In genomic region chr13:51772781-51773180, GRCh38 we compare ENCODE assay signal across 27 cellular contexts.
"Had no signal": no experiment of that assay in that cellular context is flagged by ENCODE, and none has a peak within 500 bp of the region (broad histone marks: within the 10 kb centered on the region; RNA-seq: fewer than 3 reads in every experiment).

No MANE protein-coding gene starts in this region.

- H3K36me3 Mint-ChIP-seq: activated naive CD4-positive, alpha-beta T cell treated with anti-CD3 and anti-CD28 coated beads, Interleukin-2, amount 50 U/mL, for 24 hours had no signal

- H3K9me3 Mint-ChIP-seq: activated naive CD4-positive, alpha-beta T cell treated with anti-CD3 and anti-CD28 coated beads, Interleukin-2, amount 50 U/mL, for 24 hours; activated naive CD8-positive, alpha-beta T cell treated with anti-CD3 and anti-CD28 coated beads, Interleukin-2, amount 50 U/mL, for 24 hours; activated T-cell treated with anti-CD3 and anti-CD28 coated beads, Interleukin-2, amount 50 U/mL, for 24 hours; naive thymus-derived CD4-positive, alpha-beta T cell; T-helper 1 cell treated with Interleukin-12 subunit alpha and Interleukin-12 subunit beta and Interleukin-4 antibody, amounts not matched to agents 30 μg/mL and 1 μg/mL, for 36 hours had no signal

- H3K4me3 Mint-ChIP-seq: activated naive CD4-positive, alpha-beta T cell treated with anti-CD3 and anti-CD28 coated beads, Interleukin-2, amount 50 U/mL, for 24 hours; activated naive CD8-positive, alpha-beta T cell treated with anti-CD3 and anti-CD28 coated beads, Interleukin-2, amount 50 U/mL, for 24 hours; activated T-cell treated with anti-CD3 and anti-CD28 coated beads, Interleukin-2, amount 50 U/mL, for 24 hours; naive thymus-derived CD4-positive, alpha-beta T cell; T-helper 1 cell treated with Interleukin-12 subunit alpha and Interleukin-12 subunit beta and Interleukin-4 antibody, amounts not matched to agents 30 μg/mL and 1 μg/mL, for 36 hours had no signal

- H3K4me1 Mint-ChIP-seq: activated naive CD4-positive, alpha-beta T cell treated with anti-CD3 and anti-CD28 coated beads, Interleukin-2, amount 50 U/mL, for 24 hours; activated naive CD8-positive, alpha-beta T cell treated with anti-CD3 and anti-CD28 coated beads, Interleukin-2, amount 50 U/mL, for 24 hours had no signal

- H3K4me3 ChIP-seq: colonic mucosa, hepatocyte, left ventricle myocardium inferior, psoas muscle, spleen, testis, transverse colon had no signal

- H3K9ac ChIP-seq: parathyroid adenoma had no signal

- H3K79me2 ChIP-seq: hepatocyte, parathyroid adenoma had no signal

- H3K36me3 ChIP-seq: colonic mucosa, transverse colon, WERI-Rb-1 had no signal

- H3K27me3 ChIP-seq: colonic mucosa, hepatocyte, spleen, testis, transverse colon had no signal

- H3K27ac Mint-ChIP-seq: activated naive CD4-positive, alpha-beta T cell treated with anti-CD3 and anti-CD28 coated beads, Interleukin-2, amount 50 U/mL, for 24 hours; activated naive CD8-positive, alpha-beta T cell treated with anti-CD3 and anti-CD28 coated beads, Interleukin-2, amount 50 U/mL, for 24 hours; naive thymus-derived CD4-positive, alpha-beta T cell; T-helper 1 cell treated with Interleukin-12 subunit alpha and Interleukin-12 subunit beta and Interleukin-4 antibody, amounts not matched to agents 30 μg/mL and 1 μg/mL, for 36 hours had no signal

- H3K4me2 ChIP-seq: hepatocyte had no signal

- H3K9me3 ChIP-seq: colonic mucosa, left ventricle myocardium inferior, psoas muscle, spleen, testis, transverse colon had no signal

- H3K4me1 ChIP-seq: colonic mucosa, parathyroid adenoma, psoas muscle had no signal

- ATAC-seq: activated CD4-positive, CD25-positive, alpha-beta regulatory T cell treated with anti-CD3 and anti-CD28 coated beads, Interleukin-2, amount 50 U/mL, for 24 hours; activated naive CD8-positive, alpha-beta T cell treated with anti-CD3 and anti-CD28 coated beads, Interleukin-2, amount 50 U/mL, for 24 hours; naive thymus-derived CD4-positive, alpha-beta T cell; psoas muscle; right cardiac atrium; stimulated activated naive CD8-positive, alpha-beta T cell treated with anti-CD3 and anti-CD28 coated beads, Interleukin-15, Interleukin-2, amounts not matched to agents 100 U/mL and 50 U/mL, for 24 hours had no signal

- H3K27ac ChIP-seq: colonic mucosa, hepatocyte, psoas muscle, spleen, transverse colon, WERI-Rb-1 had no signal

- H2AFZ ChIP-seq: hepatocyte, parathyroid adenoma had no signal

- DNase-seq: activated CD4-positive, alpha-beta T cell treated with anti-CD3 and anti-CD28 coated beads for 48 hours; activated CD4-positive, alpha-beta T cell treated with anti-CD3 and anti-CD28 coated beads, Interleukin-2, amount 50 U/mL, for 48 hours; activated CD8-positive, alpha-beta memory T cell treated with anti-CD3 and anti-CD28 coated beads, Interleukin-2, amount 50 U/mL, for 48 hours; activated gamma-delta T cell treated with Interleukin-2 at 50 U/mL for 16 hours; activated naive CD8-positive, alpha-beta T cell treated with anti-CD3 and anti-CD28 coated beads, Interleukin-2, amount 50 U/mL, for 24 hours; activated T-cell treated with anti-CD3 and anti-CD28 coated beads, Interleukin-2, amount 50 U/mL, for 24 hours; colonic mucosa; effector CD8-positive, alpha-beta T cell; glutamatergic neuron; islet precursor cell; left ventricle myocardium inferior; midbrain; naive thymus-derived CD4-positive, alpha-beta T cell; spleen; stimulated activated naive CD8-positive, alpha-beta T cell treated with anti-CD3 and anti-CD28 coated beads, Interleukin-15, Interleukin-2, amounts not matched to agents 100 U/mL and 50 U/mL, for 24 hours; SW 1271; T-helper 9 cell; testis; transverse colon; WERI-Rb-1 had no signal

- H3K27me3 Mint-ChIP-seq: activated naive CD4-positive, alpha-beta T cell treated with anti-CD3 and anti-CD28 coated beads, Interleukin-2, amount 50 U/mL, for 24 hours; activated naive CD8-positive, alpha-beta T cell treated with anti-CD3 and anti-CD28 coated beads, Interleukin-2, amount 50 U/mL, for 24 hours; activated T-cell treated with anti-CD3 and anti-CD28 coated beads, Interleukin-2, amount 50 U/mL, for 24 hours; naive thymus-derived CD4-positive, alpha-beta T cell had no signal
